In the genomic region with DNA sequence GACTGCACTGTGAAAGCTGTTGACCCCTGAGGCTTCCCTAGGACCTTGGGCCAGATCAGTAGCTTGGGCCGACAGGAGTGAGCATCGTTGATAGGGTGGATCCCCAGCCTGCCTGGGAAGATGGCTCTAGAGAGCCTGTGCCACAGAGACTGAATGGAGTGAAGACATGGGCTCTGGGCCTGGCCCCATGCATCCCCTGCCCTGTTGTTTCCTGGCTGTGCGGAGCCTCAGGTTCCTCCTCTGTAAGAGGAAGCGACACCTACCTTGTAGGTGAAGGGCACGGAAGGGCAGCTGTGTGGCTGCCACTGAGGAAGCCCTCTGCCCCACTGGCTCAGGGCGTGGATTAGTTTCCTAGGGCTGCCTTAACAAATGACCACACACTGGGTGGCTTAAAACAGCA, we compare ENCODE assay signal across 1 cellular context.
TF ChIP-seq lines count a peak whose summit lies in the region.

No MANE protein-coding gene starts in this region.

TF ChIP-seq in HepG2, 621 proteins besides CTCF, POLR2A, EP300 and RAD21:
- TF ChIP-seq, protein P1, sequence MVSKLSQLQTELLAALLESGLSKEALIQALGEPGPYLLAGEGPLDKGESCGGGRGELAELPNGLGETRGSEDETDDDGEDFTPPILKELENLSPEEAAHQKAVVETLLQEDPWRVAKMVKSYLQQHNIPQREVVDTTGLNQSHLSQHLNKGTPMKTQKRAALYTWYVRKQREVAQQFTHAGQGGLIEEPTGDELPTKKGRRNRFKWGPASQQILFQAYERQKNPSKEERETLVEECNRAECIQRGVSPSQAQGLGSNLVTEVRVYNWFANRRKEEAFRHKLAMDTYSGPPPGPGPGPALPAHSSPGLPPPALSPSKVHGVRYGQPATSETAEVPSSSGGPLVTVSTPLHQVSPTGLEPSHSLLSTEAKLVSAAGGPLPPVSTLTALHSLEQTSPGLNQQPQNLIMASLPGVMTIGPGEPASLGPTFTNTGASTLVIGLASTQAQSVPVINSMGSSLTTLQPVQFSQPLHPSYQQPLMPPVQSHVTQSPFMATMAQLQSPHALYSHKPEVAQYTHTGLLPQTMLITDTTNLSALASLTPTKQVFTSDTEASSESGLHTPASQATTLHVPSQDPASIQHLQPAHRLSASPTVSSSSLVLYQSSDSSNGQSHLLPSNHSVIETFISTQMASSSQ (IDR thresholded peaks at IDR 0.05; ENCODE audit: low read depth) = no peak
- TF ChIP-seq, protein P1 (CRISPR knock-in tag; IDR thresholded peaks at IDR 0.05; ENCODE audit: borderline replicate concordance) = no peak
- no peak for TF ChIP-seq KDM1A (CRISPR knock-in tag; IDR thresholded peaks at IDR 0.05)
- TF ChIP-seq SIX4 (CRISPR knock-in tag; IDR thresholded peaks at IDR 0.05) = no peak
- TF ChIP-seq, protein P2, sequence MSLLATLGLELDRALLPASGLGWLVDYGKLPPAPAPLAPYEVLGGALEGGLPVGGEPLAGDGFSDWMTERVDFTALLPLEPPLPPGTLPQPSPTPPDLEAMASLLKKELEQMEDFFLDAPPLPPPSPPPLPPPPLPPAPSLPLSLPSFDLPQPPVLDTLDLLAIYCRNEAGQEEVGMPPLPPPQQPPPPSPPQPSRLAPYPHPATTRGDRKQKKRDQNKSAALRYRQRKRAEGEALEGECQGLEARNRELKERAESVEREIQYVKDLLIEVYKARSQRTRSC (CRISPR knock-in tag; IDR thresholded peaks at IDR 0.05; ENCODE audit: low read depth) = no peak
- TF ChIP-seq, protein P3, sequence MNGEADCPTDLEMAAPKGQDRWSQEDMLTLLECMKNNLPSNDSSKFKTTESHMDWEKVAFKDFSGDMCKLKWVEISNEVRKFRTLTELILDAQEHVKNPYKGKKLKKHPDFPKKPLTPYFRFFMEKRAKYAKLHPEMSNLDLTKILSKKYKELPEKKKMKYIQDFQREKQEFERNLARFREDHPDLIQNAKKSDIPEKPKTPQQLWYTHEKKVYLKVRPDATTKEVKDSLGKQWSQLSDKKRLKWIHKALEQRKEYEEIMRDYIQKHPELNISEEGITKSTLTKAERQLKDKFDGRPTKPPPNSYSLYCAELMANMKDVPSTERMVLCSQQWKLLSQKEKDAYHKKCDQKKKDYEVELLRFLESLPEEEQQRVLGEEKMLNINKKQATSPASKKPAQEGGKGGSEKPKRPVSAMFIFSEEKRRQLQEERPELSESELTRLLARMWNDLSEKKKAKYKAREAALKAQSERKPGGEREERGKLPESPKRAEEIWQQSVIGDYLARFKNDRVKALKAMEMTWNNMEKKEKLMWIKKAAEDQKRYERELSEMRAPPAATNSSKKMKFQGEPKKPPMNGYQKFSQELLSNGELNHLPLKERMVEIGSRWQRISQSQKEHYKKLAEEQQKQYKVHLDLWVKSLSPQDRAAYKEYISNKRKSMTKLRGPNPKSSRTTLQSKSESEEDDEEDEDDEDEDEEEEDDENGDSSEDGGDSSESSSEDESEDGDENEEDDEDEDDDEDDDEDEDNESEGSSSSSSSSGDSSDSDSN (CRISPR knock-in tag; IDR thresholded peaks at IDR 0.05) = no peak
- no peak for TF ChIP-seq ZNF615 (CRISPR knock-in tag; IDR thresholded peaks at IDR 0.05; ENCODE audit: borderline replicate concordance)
- no peak for TF ChIP-seq ZNF460 (CRISPR knock-in tag; IDR thresholded peaks at IDR 0.05; ENCODE audit: borderline replicate concordance)
- TF ChIP-seq ZKSCAN1 (IDR thresholded peaks at IDR 0.05; ENCODE audit: low read length) = no peak
- no peak for TF ChIP-seq ARHGAP35 (CRISPR knock-in tag; IDR thresholded peaks at IDR 0.05; ENCODE audit: borderline replicate concordance)
- no peak for TF ChIP-seq RXRB (CRISPR knock-in tag; IDR thresholded peaks at IDR 0.05; ENCODE audit: borderline replicate concordance)
